ENCODE assay signal across 29 cellular contexts in genomic region chr17:76542566-76542971, GRCh38. TPM values are rescaled to one million over a fixed set of nuclear protein-coding genes. Genes with fewer than 3 reads are reported as not detected.
DNase-seq lines count a peak whose midpoint lies in the region; ATAC-seq and TF ChIP-seq lines count a peak whose summit lies in the region.
"Had no signal": no experiment of that assay in that cellular context is flagged by ENCODE, and none has a peak within 500 bp of the region (broad histone marks: within the 10 kb centered on the region; RNA-seq: fewer than 3 reads in every experiment).

No MANE protein-coding gene starts in this region.

- peak overlapping the region in 1 of 2 experiments; percentile 12 for H3K14ac ChIP-seq in mesenchymal stem cell (ENCODE audit: low read length in 2 of 2)

- no peaks in the 10 kb centered on the region for H3K79me1 ChIP-seq in mesenchymal stem cell (replicated peaks; ENCODE audit: low read length, poor library complexity, severe bottlenecking)

- H3K9me3 ChIP-seq in SK-N-SH: no peaks in the 10 kb centered on the region
- no peaks in the 10 kb centered on the region for H3K9me3 ChIP-seq in WERI-Rb-1 (ENCODE audit: severe bottlenecking)
- no peaks in the 10 kb centered on the region for H3K9me3 ChIP-seq in mesenchymal stem cell (ENCODE audit: control insufficient read depth, low read length)
- H3K9me3 ChIP-seq: upper lobe of left lung had no signal

- H2AFZ ChIP-seq in SK-N-SH (ENCODE audit: low read depth) (no peak overlapping the region), mesenchymal stem cell (ENCODE audit: low read depth, low read length) (no peak overlapping the region)

- H3K9ac ChIP-seq in SK-N-SH (no peak overlapping the region), mesenchymal stem cell (ENCODE audit: low read length) (no peak overlapping the region)

- H3K9me2 ChIP-seq in SK-N-SH: no peaks in the 10 kb centered on the region

- ATAC-seq in SK-N-SH treated with all-trans-retinoic acid at 6 μM for 48 hours: no peak
- no peak for ATAC-seq in GM21786 (IDR thresholded peaks at IDR 0.05; ENCODE audit: unreplicated experiment)
- ATAC-seq in GM18861 (IDR thresholded peaks at IDR 0.05; ENCODE audit: unreplicated experiment): no peak
- ATAC-seq: activated CD8-positive, alpha-beta memory T cell treated with anti-CD3 and anti-CD28 coated beads, Interleukin-2, amount 10 ng/mL, durations not matched to agents 7 days and 5 days; activated T-cell treated with anti-CD3 and anti-CD28 coated beads, Interleukin-2, amount 50 U/mL, for 72 hours; GM12878; PC-3 had no signal

- H4K8ac ChIP-seq in mesenchymal stem cell (ENCODE audit: low read length): peak overlapping the region; percentile 52

- POLR2A ChIA-PET in SK-N-SH (lab: Yijun Ruan, JAX): interaction anchor here (0.9 to 5.2 kb wide), 7 partner anchors 10 to 184 kb away, joined by 3 to 245 read pairs (median 7); partner anchors contain the start of genes CYGB, JMJD6 and METTL23

- no peak for TF ChIP-seq EP300 in SK-N-SH (IDR thresholded peaks at IDR 0.05; ENCODE audit: borderline replicate concordance in 1 of 2, low read depth in 1 of 2, low read length in 1 of 2)

- no peak overlapping the region; a peak in 1 of 4 replicates for H3K4me3 ChIP-seq in SK-N-SH (ENCODE audit: low read depth in 2 of 2, low read length in 1 of 2)
- no peak overlapping the region for H3K4me3 ChIP-seq in WERI-Rb-1 (ENCODE audit: low read depth, low read length)
- H3K4me3 ChIP-seq in mesenchymal stem cell (ENCODE audit: insufficient read depth in 1 of 2, low read depth in 1 of 2, low read length in 2 of 2): no peak overlapping the region
- H3K4me3 ChIP-seq: GM12878, upper lobe of left lung had no signal

- peaks cover 11% of the 10 kb centered on the region for H4K20me1 ChIP-seq in SK-N-SH (ENCODE audit: insufficient read depth)

- WGBS in SK-N-SH (ENCODE audit: low lambda C conversion rate): 84% methylated on average over 10 of the region's 10 CpGs
- WGBS in mesenchymal stem cell: 89% methylated on average over 10 of the region's 10 CpGs

- H2BK12ac ChIP-seq in mesenchymal stem cell (ENCODE audit: low read length in 2 of 2): peak overlapping the region; percentile 96 to 99

- H2BK120ac ChIP-seq in mesenchymal stem cell (ENCODE audit: low read depth, low read length): no peak overlapping the region

- peak overlapping the region; percentile 93 for H4K91ac ChIP-seq in mesenchymal stem cell (ENCODE audit: low read length)

- peak overlapping the region; percentile 84 for H2BK15ac ChIP-seq in mesenchymal stem cell (ENCODE audit: low read depth, poor library complexity, severe bottlenecking)

- H3K27me3 ChIP-seq in SK-N-SH (ENCODE audit: insufficient read depth) (peaks cover 26% of the 10 kb centered on the region; the same call in 1 of the 2 replicates), WERI-Rb-1 (ENCODE audit: insufficient read depth, low read depth, severe bottlenecking) (no peaks in the 10 kb centered on the region), mesenchymal stem cell (ENCODE audit: control insufficient read depth in 1 of 2, insufficient read depth in 1 of 2, low read length in 2 of 2) (peaks cover 0 to 6% of the 10 kb centered on the region in 2 experiments)

- peak overlapping the region; percentile 1 to 59 for H3K18ac ChIP-seq in mesenchymal stem cell (ENCODE audit: low read depth in 1 of 2, low read length in 2 of 2)

- H3K23ac ChIP-seq in mesenchymal stem cell (ENCODE audit: low read length in 2 of 2): no peak overlapping the region

- TF ChIP-seq RAD21 in SK-N-SH (IDR thresholded peaks at IDR 0.05; ENCODE audit: low read length): no peak

- no peaks in the 10 kb centered on the region for H3K79me2 ChIP-seq in SK-N-SH (ENCODE audit: insufficient read depth)

- no peak for TF ChIP-seq CTCF in SK-N-SH (IDR thresholded peaks at IDR 0.05)
- no peak for TF ChIP-seq CTCF in WERI-Rb-1 (IDR thresholded peaks at IDR 0.05; ENCODE audit: low read depth, low read length)

- peaks cover 25 to 90% of the 10 kb centered on the region in 2 experiments for H3K4me1 ChIP-seq in SK-N-SH (ENCODE audit: control insufficient read depth in 1 of 2, insufficient read depth in 2 of 2, low read depth in 1 of 2, low read length in 1 of 2)
- peaks cover 54% of the 10 kb centered on the region for H3K4me1 ChIP-seq in mesenchymal stem cell (ENCODE audit: control insufficient read depth, insufficient read depth, low read depth, low read length)

- H2BK5ac ChIP-seq in mesenchymal stem cell (ENCODE audit: low read depth, low read length, poor library complexity, severe bottlenecking): no peak overlapping the region

- peak overlapping the region; percentile 42 to 68 for H3K4ac ChIP-seq in mesenchymal stem cell (ENCODE audit: low read depth in 1 of 2, low read length in 2 of 2)

- H3K36me3 ChIP-seq in SK-N-SH (replicated peaks in 1 of 2; ENCODE audit: control insufficient read depth in 1 of 2, insufficient read depth in 2 of 2, low read length in 1 of 2) (no peaks in the 10 kb centered on the region), WERI-Rb-1 (peaks cover 2% of the 10 kb centered on the region; the same call in 1 of the 2 replicates), mesenchymal stem cell (ENCODE audit: control insufficient read depth in 1 of 2, insufficient read depth in 2 of 2, low read depth in 1 of 2, low read length in 2 of 2) (peaks cover 2 to 6% of the 10 kb centered on the region in 2 experiments)
- H3K36me3 ChIP-seq: upper lobe of left lung had no signal

- CTCF ChIA-PET in SK-N-SH (lab: Yijun Ruan, JAX): interaction anchor here (0.6 to 15.7 kb wide), 8 partner anchors 10 to 156 kb away, joined by 3 to 679 read pairs (median 32); partner anchors contain the start of genes CYGB and RHBDF2

- H3K4me2 ChIP-seq in SK-N-SH (no peak overlapping the region), mesenchymal stem cell (ENCODE audit: low read length, poor library complexity, severe bottlenecking) (no peak overlapping the region)

- DNase-seq in SK-N-SH (no peak), WERI-Rb-1 (no peak), mesenchymal stem cell (no peak), substantia nigra (lab: John Stamatoyannopoulos, UW) (no peak)
- no peak for DNase-seq in stimulated activated CD4-positive, alpha-beta T cell treated with anti-CD3 and anti-CD28 coated beads, Interleukin-2, amount 100 ng/mL, for 48 hours
- DNase-seq: activated B cell treated with CpG ODN at 0.5 μM for 24 hours; activated CD4-positive, alpha-beta T cell treated with anti-CD3 and anti-CD28 coated beads, Interleukin-2, amount 50 U/mL, for 1 hour; activated CD8-positive, alpha-beta memory T cell treated with anti-CD3 and anti-CD28 coated beads, Interleukin-2, amount 10 ng/mL, durations not matched to agents 7 days and 5 days; activated naive CD4-positive, alpha-beta T cell; activated T-cell treated with anti-CD3 and anti-CD28 coated beads, Interleukin-2, amount 50 U/mL, for 72 hours; cortex of kidney; head of caudate nucleus; kidney glomerular epithelial cell; mammary epithelial cell; NCI-H1092 treated with DMSO at 0.1 percent for 48 hours; NCI-H187 treated with DMSO at 0.1 percent for 48 hours; NCI-H526; NK-92 treated with Interleukin-12 subunit alpha and Interleukin-12 subunit beta, amount 100 ng/mL, for 24 hours; PC-3; SHP77; stimulated activated CD8-positive, alpha-beta memory T cell treated with anti-CD3 and anti-CD28 coated beads, Interleukin-4, amount 100 ng/mL, for 48 hours; SW 1271 had no signal

- H3F3A ChIP-seq in SK-N-SH (replicated peaks; ENCODE audit: insufficient read depth): peaks cover 11% of the 10 kb centered on the region

- H3K27ac ChIP-seq in SK-N-SH (ENCODE audit: low read depth in 2 of 2, low read length in 1 of 2) (peak overlapping the region; percentile 20 to 99; a peak in 3 of 4 replicates), WERI-Rb-1 (peak overlapping the region; percentile 96), mesenchymal stem cell (ENCODE audit: low read length, poor library complexity, severe bottlenecking) (no peak overlapping the region), substantia nigra (ENCODE audit: low read depth, low read length, poor library complexity, severe bottlenecking) (peak overlapping the region; percentile 99)
- H3K27ac ChIP-seq: 22Rv1 had no signal

- peak overlapping the region; percentile 14 for H2AK5ac ChIP-seq in mesenchymal stem cell (ENCODE audit: low read length, severe bottlenecking)

TF ChIP-seq in SK-N-SH, 30 proteins besides CTCF, POLR2A, EP300 and RAD21 (continues in another document):
- TF ChIP-seq RFX5 (IDR thresholded peaks at IDR 0.05; ENCODE audit: low read length) (no peak), SIN3A (IDR thresholded peaks at IDR 0.05; ENCODE audit: borderline replicate concordance, low read depth, low read length) (no peak)

RNA-seq across cellular contexts. Expression of gene PRCD, which starts 2.7 kb away (rescaled TPM):
- 2.2 and 5.0 TPM in 2 replicates for polyA plus RNA-seq in SK-N-SH (2012; rRNA removed)
- polyA plus RNA-seq in SK-N-SH (2012; cell fraction: cytosol; rRNA removed): 5.8 and 8.0 TPM in 2 replicates
- polyA plus RNA-seq in SK-N-SH (2012; cell fraction: nucleus; rRNA removed): 5.6 and 13.2 TPM in 2 replicates
- 13.5 TPM for polyA plus RNA-seq in mesenchymal stem cell (2013, experiment 1 of 2)
- 14.0 TPM for polyA plus RNA-seq in mesenchymal stem cell (2013, experiment 2 of 2)
- polyA plus RNA-seq: CD4-positive, alpha-beta memory T cell had no signal

RNA-seq across cellular contexts. Expression of gene CYGB, which starts 5.1 kb away (rescaled TPM):
- polyA plus RNA-seq in SK-N-SH (2012; rRNA removed): 1.7 and 3.7 TPM in 2 replicates
- 1.3 and 3.2 TPM in 2 replicates for polyA plus RNA-seq in SK-N-SH (2012; cell fraction: cytosol; rRNA removed)
- 1.1 and 1.7 TPM in 2 replicates for polyA plus RNA-seq in SK-N-SH (2012; cell fraction: nucleus; rRNA removed)
- polyA plus RNA-seq in mesenchymal stem cell (2013, experiment 1 of 2): 313 TPM
- polyA plus RNA-seq in mesenchymal stem cell (2013, experiment 2 of 2): 315 TPM
- polyA plus RNA-seq: CD4-positive, alpha-beta memory T cell; GM12878 had no signal

RNA-seq across cellular contexts. Expression of gene RHBDF2, which starts 41.3 kb away (rescaled TPM):
- polyA plus RNA-seq in SK-N-SH (2012; rRNA removed): 14.0 and 16.1 TPM in 2 replicates
- polyA plus RNA-seq in SK-N-SH (2012; cell fraction: cytosol; rRNA removed): 7.0 and 9.1 TPM in 2 replicates
- 51.9 and 65.9 TPM in 2 replicates for polyA plus RNA-seq in SK-N-SH (2012; cell fraction: nucleus; rRNA removed)
- 19.9 TPM for polyA plus RNA-seq in mesenchymal stem cell (2013, experiment 1 of 2)
- 18.4 TPM for polyA plus RNA-seq in mesenchymal stem cell (2013, experiment 2 of 2)

RNA-seq across cellular contexts. Expression of gene ST6GALNAC2, which starts 43.1 kb away (rescaled TPM):
- polyA plus RNA-seq in SK-N-SH (2012; rRNA removed): 0.57 and 0.94 TPM in 2 replicates
- polyA plus RNA-seq in SK-N-SH (2012; cell fraction: cytosol; rRNA removed): 0.44 and 0.60 TPM in 2 replicates
- 0.49 and 1.7 TPM in 2 replicates for polyA plus RNA-seq in SK-N-SH (2012; cell fraction: nucleus; rRNA removed)
- polyA plus RNA-seq in mesenchymal stem cell (2013, experiment 1 of 2): 0.72 TPM
- 0.78 TPM for polyA plus RNA-seq in mesenchymal stem cell (2013, experiment 2 of 2)
